ENCODE assay signal across 8 cellular contexts in genomic region chr6:57813271-57814075, GRCh38.
DNase-seq lines count a peak whose midpoint lies in the region; ATAC-seq, FAIRE-seq and TF ChIP-seq lines count a peak whose summit lies in the region.
"Not testable (repeated sequence)": the region's sequence is repeated elsewhere in the genome, so short reads cannot be mapped to it uniquely, and the experiment has no call there.

No MANE protein-coding gene starts in this region.

- H3K9me3 ChIP-seq in A673 (ENCODE audit: low read depth, low read length, poor library complexity, severe bottlenecking); HUES48 (ENCODE audit: control insufficient read depth, insufficient read depth, low read length); iPS-15b (ENCODE audit: control insufficient read depth, insufficient read depth, low read length); HepG2 (ENCODE audit: low read length): not testable (repeated sequence)

- H3K27ac Mint-ChIP-seq in GM23338, brain: not testable (repeated sequence)

- not testable (repeated sequence) for H3K4me1 ChIP-seq in A673 (ENCODE audit: insufficient read depth, low read length, poor library complexity, severe bottlenecking); GM23338 (ENCODE audit: insufficient read depth); HUES48 (ENCODE audit: control insufficient read depth, insufficient read depth, low read length); iPS-15b (ENCODE audit: control insufficient read depth, insufficient read depth, low read length); HepG2 (ENCODE audit: insufficient read depth, low read length)

- in situ Hi-C loops in SK-MEL-5 (cut with HindIII; ENCODE audit: low pct_unique_long_range_greater_than_20kb, low sequenced_read_pairs); HepG2 (cut with HindIII; ENCODE audit: extremely low pct_ligation_motif_present, low pct_unique_long_range_greater_than_20kb): not testable (repeated sequence)

- peak overlapping the region; percentile 94 for H3K4me3 Mint-ChIP-seq in GM23338
- H3K4me3 Mint-ChIP-seq in brain, result peak overlapping the region in 4 of 5 experiments; percentile 28 to 49 (median 32)

- FAIRE-seq in HepG2 (lab: Jason Lieb, UNC), result not testable (repeated sequence)

- not testable (repeated sequence) for TF ChIP-seq RAD21 in HepG2 (CRISPR knock-in tag; IDR thresholded peaks at IDR 0.05)

- ATAC-seq in GM23338, result peak; percentile 83
- ATAC-seq in HepG2, result not testable (repeated sequence)

- H3K27ac ChIP-seq in A673 (ENCODE audit: low read depth, low read length, poor library complexity, severe bottlenecking); GM23338 (ENCODE audit: low read depth); HUES48 (ENCODE audit: low read depth, low read length); HepG2 (ENCODE audit: extremely low read length, insufficient read depth, low read length): not testable (repeated sequence)

- TF ChIP-seq POLR2A in HepG2 (IDR thresholded peaks at IDR 0.05; ENCODE audit: insufficient read depth in 1 of 2, low read depth in 2 of 2, low read length in 2 of 2), result not testable (repeated sequence)

- POLR2A ChIA-PET in A673 (lab: Charles Lee; ENCODE audit: low non-redundant PET); HepG2 (lab: Yijun Ruan, JAX): not testable (repeated sequence)

- H3K27me3 Mint-ChIP-seq in GM23338 (ENCODE audit: insufficient read depth, low read depth, poor library complexity) (peaks cover 47% of the 10 kb centered on the region), brain (peaks cover 74% of the 10 kb centered on the region)

- not testable (repeated sequence) for H3K9ac ChIP-seq in HUES48 (ENCODE audit: low read depth, low read length); iPS-15b (ENCODE audit: low read depth, low read length); HepG2 (ENCODE audit: insufficient read depth, low read depth, low read length)

- H3K9me2 ChIP-seq in GM23338 (ENCODE audit: insufficient read depth), result not testable (repeated sequence)

- not testable (repeated sequence) for H3K4me1 Mint-ChIP-seq in GM23338, brain

- WGBS in HepG2 (ENCODE audit: low lambda C conversion rate), result 51% methylated on average over 28 of the region's 28 CpGs

- not testable (repeated sequence) for H3K9me3 Mint-ChIP-seq in GM23338, brain

- peaks cover 63% of the 10 kb centered on the region for H3K27me3 ChIP-seq in A673 (replicated peaks; ENCODE audit: insufficient read depth, low read depth, low read length, poor library complexity)
- peaks cover 71% of the 10 kb centered on the region for H3K27me3 ChIP-seq in GM23338 (ENCODE audit: insufficient read depth)
- H3K27me3 ChIP-seq in HUES48 (ENCODE audit: control insufficient read depth, insufficient read depth, low read length), result peaks cover 45% of the 10 kb centered on the region
- H3K27me3 ChIP-seq in iPS-15b (ENCODE audit: control insufficient read depth, insufficient read depth, low read length), result peaks cover 16% of the 10 kb centered on the region
- peaks cover 0 to 11% of the 10 kb centered on the region in 2 experiments; a peak in 1 of 5 replicates for H3K27me3 ChIP-seq in HepG2 (ENCODE audit: control insufficient read depth in 1 of 2, insufficient read depth in 2 of 2, low read length in 2 of 2)

- CTCF ChIA-PET in A673 (lab: Charles Lee); HepG2 (lab: Yijun Ruan, JAX; ENCODE audit: low intra/inter-chr PET ratio, low total read pairs): not testable (repeated sequence)

- not testable (repeated sequence) for H3K36me3 Mint-ChIP-seq in GM23338 (ENCODE audit: low read depth); brain

- not testable (repeated sequence) for H3K4me3 ChIP-seq in A673 (ENCODE audit: low read depth, low read length, poor library complexity, severe bottlenecking); epithelial cell of esophagus (ENCODE audit: low read length); HepG2 (replicated peaks in 1 of 3; ENCODE audit: insufficient read depth in 1 of 3, low read depth in 2 of 3, low read length in 3 of 3)
- peak overlapping the region; percentile 69 for H3K4me3 ChIP-seq in GM23338
- peak overlapping the region; percentile 90 for H3K4me3 ChIP-seq in HUES48 (ENCODE audit: low read depth, low read length)
- H3K4me3 ChIP-seq in iPS-15b (ENCODE audit: low read depth, low read length), result peak overlapping the region; percentile 77

- H3K4me2 ChIP-seq in GM23338, result peak overlapping the region; percentile 79
- H3K4me2 ChIP-seq in HepG2 (ENCODE audit: low read depth, low read length), result not testable (repeated sequence)

- not testable (repeated sequence) for BruUV-seq in A673 (replicated peaks; lab: Mats Ljungman, UMichigan); HepG2 (replicated peaks; lab: Mats Ljungman, UMichigan)

- peak overlapping the region; percentile 82 for H2AFZ ChIP-seq in GM23338
- not testable (repeated sequence) for H2AFZ ChIP-seq in HepG2 (ENCODE audit: low read length)

- not testable (repeated sequence) for TF ChIP-seq EP300 in HepG2 (IDR thresholded peaks at IDR 0.05; ENCODE audit: low read depth in 2 of 2, low read length in 2 of 2); HepG2 (CRISPR knock-in tag; IDR thresholded peaks at IDR 0.05; ENCODE audit: borderline replicate concordance)

- H4K20me1 ChIP-seq in GM23338 (replicated peaks; ENCODE audit: insufficient read depth); HepG2 (ENCODE audit: insufficient read depth, low read length): not testable (repeated sequence)

- TF ChIP-seq CTCF in A673 (conservative IDR thresholded peaks at IDR 0.05; ENCODE audit: low read depth, low read length); GM23338 (conservative IDR thresholded peaks at IDR 0.05; ENCODE audit: low read depth in 2 of 2); brain (conservative IDR thresholded peaks at IDR 0.05); epithelial cell of esophagus (IDR thresholded peaks at IDR 0.05; ENCODE audit: insufficient read depth, low read depth, low read length, missing control alignments); HepG2 (CRISPR knock-in tag; IDR thresholded peaks at IDR 0.05): not testable (repeated sequence)

- not testable (repeated sequence) for H3F3A ChIP-seq in GM23338 (replicated peaks; ENCODE audit: low read depth)

- not testable (repeated sequence) for H3K36me3 ChIP-seq in A673 (ENCODE audit: insufficient read depth, low read length, poor library complexity, severe bottlenecking); GM23338 (ENCODE audit: insufficient read depth); HUES48 (ENCODE audit: control insufficient read depth, insufficient read depth, low read length); iPS-15b (ENCODE audit: control insufficient read depth, insufficient read depth, low read length); HepG2 (replicated peaks in 1 of 2; ENCODE audit: control insufficient read depth in 1 of 2, insufficient read depth in 2 of 2, low read length in 2 of 2)

- not testable (repeated sequence) for H3K79me2 ChIP-seq in GM23338 (replicated peaks; ENCODE audit: insufficient read depth); HepG2 (ENCODE audit: insufficient read depth, low read length)

- DNase-seq in A673 (ENCODE audit: low spot score) (peak; percentile 53), GM23338 (ENCODE audit: low spot score) (peak; percentile 84), SK-MEL-5 (ENCODE audit: low read depth, low spot score) (peak; percentile 42), epithelial cell of esophagus (ENCODE audit: low read depth) (peak; percentile 37)
- DNase-seq in HepG2 (ENCODE audit: low spot score), result not testable (repeated sequence)

- intact Hi-C loops in A673 (cut with micrococcal nuclease; ENCODE audit: unreplicated experiment); HepG2 (cut with micrococcal nuclease; ENCODE audit: unreplicated experiment): not testable (repeated sequence)

TF ChIP-seq in GM23338, 12 proteins besides CTCF, POLR2A, EP300 and RAD21 (continues in another document):
- peak; percentile 32; the same call in 1 of the 2 replicates for TF ChIP-seq CREB1 (CRISPR knock-in tag; IDR thresholded peaks at IDR 0.05; ENCODE audit: low read depth)

TF ChIP-seq in HepG2, 621 proteins besides CTCF, POLR2A, EP300 and RAD21:
- 0 out of 2 replicates have a peak, but pooled peaks have one; percentile 29 for TF ChIP-seq ELF1 (CRISPR knock-in tag; IDR thresholded peaks at IDR 0.05)
